Comparison of ENCODE assay signal across 22 cellular contexts in the genomic region with DNA sequence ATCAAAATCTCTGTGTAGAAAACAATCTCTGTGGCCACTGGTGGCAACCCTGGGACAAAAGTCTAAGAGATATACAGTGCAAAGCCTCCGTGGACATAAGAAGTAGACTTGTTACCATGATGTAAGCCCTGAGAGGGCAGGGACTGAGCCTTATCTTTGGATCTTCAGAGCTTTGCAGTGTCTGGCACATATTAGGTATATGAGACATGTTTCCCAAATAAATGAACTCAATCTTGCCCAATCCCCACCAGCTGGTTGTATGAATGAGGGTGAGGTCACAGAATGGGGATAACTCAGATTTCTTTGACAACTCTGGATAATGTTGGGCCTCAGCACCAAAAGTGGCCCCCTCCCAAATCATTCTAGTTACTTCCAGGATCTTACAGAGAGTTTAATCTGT.
DNase-seq lines count a peak whose midpoint lies in the region; ATAC-seq, FAIRE-seq and TF ChIP-seq lines count a peak whose summit lies in the region.
"Had no signal": no experiment of that assay in that cellular context is flagged by ENCODE, and none has a peak within 500 bp of the region (broad histone marks: within the 10 kb centered on the region; RNA-seq: fewer than 3 reads in every experiment).

No MANE protein-coding gene starts in this region.

- in situ Hi-C loops in HepG2 (cut with HindIII; ENCODE audit: extremely low pct_ligation_motif_present, low pct_unique_long_range_greater_than_20kb) = no loop called here

- H3K27me3 ChIP-seq in HCT116 (ENCODE audit: insufficient read depth, low read length) = no peaks in the 10 kb centered on the region
- H3K27me3 ChIP-seq in Caco-2 (replicated peaks; ENCODE audit: control insufficient read depth, insufficient read depth, low read length) = no peaks in the 10 kb centered on the region
- H3K27me3 ChIP-seq in HepG2 (ENCODE audit: control insufficient read depth in 1 of 2, insufficient read depth in 2 of 2, low read length in 2 of 2) = no peaks in the 10 kb centered on the region
- H3K27me3 ChIP-seq: foreskin keratinocyte, transverse colon had no signal

- TF ChIP-seq POLR2A in HCT116 (IDR thresholded peaks at IDR 0.05; ENCODE audit: borderline replicate concordance, extremely low read depth, insufficient read depth, insufficient read length) (no peak), HepG2 (IDR thresholded peaks at IDR 0.05; ENCODE audit: insufficient read depth in 1 of 2, low read depth in 2 of 2, low read length in 2 of 2) (no peak)

- peak; percentile 80 for DNase-seq in AG10803 (ENCODE audit: low read depth)
- DNase-seq in HCT116 (ENCODE audit: low read depth, low spot score) = no peak
- peak; percentile 84 for DNase-seq in amniotic epithelial cell (ENCODE audit: low read depth)
- DNase-seq in fibroblast of villous mesenchyme (ENCODE audit: low read depth) = peak; percentile 74
- no peak for DNase-seq in activated CD4-positive, CD25-positive, alpha-beta regulatory T cell treated with anti-CD3 and anti-CD28 coated beads, Interleukin-2, amount 50 U/mL, for 72 hours
- no peak for DNase-seq in Caco-2
- no peak for DNase-seq in HepG2 (ENCODE audit: low spot score)
- DNase-seq in activated CD4-positive, alpha-beta T cell treated with anti-CD3 and anti-CD28 coated beads, Interleukin-2, amount 10 ng/mL, durations not matched to agents 24 days and 14 days = no peak
- DNase-seq: effector CD4-positive, alpha-beta T cell; H7; hypothalamus; midbrain; NCI-H1092 treated with DMSO at 0.1 percent for 48 hours; NCI-H526; retina; stimulated activated naive CD4-positive, alpha-beta T cell; transverse colon had no signal

- H3K9ac ChIP-seq in HCT116 (ENCODE audit: low read length) (peak overlapping the region; percentile 71), HepG2 (ENCODE audit: insufficient read depth, low read depth, low read length) (no peak overlapping the region)
- H3K9ac ChIP-seq: KMS-11 had no signal

- POLR2A ChIA-PET in HCT116 (lab: Charles Lee) = interaction anchor here (1.0 to 2.7 kb wide), 2 partner anchors 58 to 196 kb away, joined by 3 to 11 read pairs; no protein-coding TSS in a partner anchor
- POLR2A ChIA-PET in Caco-2 (lab: Charles Lee) = no interaction called here
- POLR2A ChIA-PET in HepG2 (lab: Yijun Ruan, JAX) = no interaction called here

- H3K27ac ChIP-seq in HCT116 (ENCODE audit: low read depth, low read length) = peak overlapping the region; percentile 99
- no peak overlapping the region for H3K27ac ChIP-seq in HepG2 (ENCODE audit: extremely low read length, insufficient read depth, low read length)
- H3K27ac ChIP-seq: KMS-11, transverse colon had no signal

- peaks cover 26% of the 10 kb centered on the region for H3K79me2 ChIP-seq in HCT116 (ENCODE audit: insufficient read depth, low read length)
- H3K79me2 ChIP-seq in HepG2 (ENCODE audit: insufficient read depth, low read length) = no peaks in the 10 kb centered on the region

- TF ChIP-seq RAD21 in HCT116 (IDR thresholded peaks at IDR 0.05; ENCODE audit: low read depth) (no peak), HepG2 (CRISPR knock-in tag; IDR thresholded peaks at IDR 0.05) (no peak)

- ATAC-seq in HCT116 = no peak
- ATAC-seq in HepG2 = no peak
- ATAC-seq: foreskin keratinocyte had no signal

- H4K20me1 ChIP-seq in HCT116 (ENCODE audit: insufficient read depth) (no peaks in the 10 kb centered on the region), HepG2 (ENCODE audit: insufficient read depth, low read length) (no peaks in the 10 kb centered on the region)

- peak overlapping the region; percentile 56; the same call in 1 of the 2 replicates for H3K4me2 ChIP-seq in HCT116 (ENCODE audit: low read length)
- no peak overlapping the region for H3K4me2 ChIP-seq in HepG2 (ENCODE audit: low read depth, low read length)
- H3K4me2 ChIP-seq: KMS-11 had no signal

- FAIRE-seq in HepG2 (lab: Jason Lieb, UNC) = no peak

- no peaks in the 10 kb centered on the region for H3K9me2 ChIP-seq in HCT116 (ENCODE audit: insufficient read depth)

- BruUV-seq in HCT116 (replicated peaks; lab: Mats Ljungman, UMichigan) = no TSS peak
- BruUV-seq in Caco-2 (replicated peaks; lab: Mats Ljungman, UMichigan) = no TSS peak
- BruUV-seq in HepG2 (replicated peaks; lab: Mats Ljungman, UMichigan) = no TSS peak

- H2AFZ ChIP-seq in HCT116 (ENCODE audit: low read depth, low read length, poor library complexity, severe bottlenecking) = no peak overlapping the region
- no peak overlapping the region for H2AFZ ChIP-seq in HepG2 (ENCODE audit: low read length)

- H3K36me3 ChIP-seq in HCT116 (ENCODE audit: control insufficient read depth in 1 of 2, insufficient read depth in 2 of 2, low read length in 2 of 2) = peaks cover 0 to 13% of the 10 kb centered on the region in 2 experiments; a peak in 1 of 4 replicates
- no peaks in the 10 kb centered on the region for H3K36me3 ChIP-seq in Caco-2 (ENCODE audit: control insufficient read depth, insufficient read depth, low read length)
- no peaks in the 10 kb centered on the region for H3K36me3 ChIP-seq in HepG2 (replicated peaks in 1 of 2; ENCODE audit: control insufficient read depth in 1 of 2, insufficient read depth in 2 of 2, low read length in 2 of 2)
- H3K36me3 ChIP-seq: transverse colon had no signal

- RAD21 ChIA-PET in HCT116 (lab: Charles Lee; ENCODE audit: low non-redundant PET in 1 of 2, low total read pairs in 2 of 2, uncharacterized antibody in 2 of 2, unreplicated experiment in 2 of 2) = interaction anchor here in 1 of 2 experiments (0.6 kb wide), 1 partner anchor 608 kb away, joined by 7 read pairs; no protein-coding TSS in a partner anchor

- H3K9me3 ChIP-seq in HCT116 (ENCODE audit: control insufficient read depth in 1 of 2, insufficient read depth in 1 of 2, low read depth in 1 of 2, low read length in 2 of 2) (no peaks in the 10 kb centered on the region), Caco-2 (no peaks in the 10 kb centered on the region), HepG2 (ENCODE audit: low read length) (no peaks in the 10 kb centered on the region)
- H3K9me3 ChIP-seq: transverse colon had no signal

- no peaks in the 10 kb centered on the region for H3K9me3 Mint-ChIP-seq in Caco-2 (ENCODE audit: unreplicated experiment)
- H3K9me3 Mint-ChIP-seq in activated CD4-positive, alpha-beta T cell treated with anti-CD3 and anti-CD28 coated beads, Interleukin-2, amount 10 ng/mL, durations not matched to agents 24 days and 14 days = peaks cover 3% of the 10 kb centered on the region
- H3K9me3 Mint-ChIP-seq: central memory CD8-positive, alpha-beta T cell; T-helper 2 cell treated with Interferon-gamma antibody and Interleukin-4, amounts not matched to agents 5 μg/mL and 100 μg/mL, for 36 hours had no signal

- TF ChIP-seq EP300 in HepG2 (IDR thresholded peaks at IDR 0.05; ENCODE audit: low read depth in 2 of 2, low read length in 2 of 2) (no peak), HepG2 (CRISPR knock-in tag; IDR thresholded peaks at IDR 0.05; ENCODE audit: borderline replicate concordance) (no peak)

- no peak overlapping the region for H3K27ac Mint-ChIP-seq in Caco-2 (ENCODE audit: unreplicated experiment)
- no peak overlapping the region for H3K27ac Mint-ChIP-seq in activated CD4-positive, alpha-beta T cell treated with anti-CD3 and anti-CD28 coated beads, Interleukin-2, amount 10 ng/mL, durations not matched to agents 24 days and 14 days
- H3K27ac Mint-ChIP-seq: activated T-helper 1 cell treated with anti-CD3 and anti-CD28 coated beads, Interleukin-12 subunit alpha, Interleukin-12 subunit beta, Interleukin-2, Interleukin-4 antibody, amounts not matched to agents 30 ng/mL and 10 ng/mL and 1 ng/mL, durations not matched to agents 14 hours and 24 hours and 36 hours; T-helper 2 cell treated with Interferon-gamma antibody and Interleukin-4, amounts not matched to agents 5 μg/mL and 100 μg/mL, for 36 hours had no signal

- H3K27me3 Mint-ChIP-seq in Caco-2 (ENCODE audit: insufficient read depth, unreplicated experiment) = no peaks in the 10 kb centered on the region
- no peaks in the 10 kb centered on the region for H3K27me3 Mint-ChIP-seq in activated CD4-positive, alpha-beta T cell treated with anti-CD3 and anti-CD28 coated beads, Interleukin-2, amount 10 ng/mL, durations not matched to agents 24 days and 14 days
- H3K27me3 Mint-ChIP-seq: central memory CD8-positive, alpha-beta T cell had no signal

- H3K4me3 Mint-ChIP-seq in Caco-2 (ENCODE audit: unreplicated experiment) = no peak overlapping the region
- no peak overlapping the region for H3K4me3 Mint-ChIP-seq in activated CD4-positive, alpha-beta T cell treated with anti-CD3 and anti-CD28 coated beads, Interleukin-2, amount 10 ng/mL, durations not matched to agents 24 days and 14 days
- H3K4me3 Mint-ChIP-seq: activated T-helper 1 cell treated with anti-CD3 and anti-CD28 coated beads, Interleukin-12 subunit alpha, Interleukin-12 subunit beta, Interleukin-2, Interleukin-4 antibody, amounts not matched to agents 30 ng/mL and 10 ng/mL and 1 ng/mL, durations not matched to agents 14 hours and 24 hours and 36 hours; central memory CD8-positive, alpha-beta T cell; T-helper 2 cell treated with Interferon-gamma antibody and Interleukin-4, amounts not matched to agents 5 μg/mL and 100 μg/mL, for 36 hours had no signal

- CTCF ChIA-PET in HCT116 (lab: Charles Lee) = interaction anchor here (1.0 kb wide), 1 partner anchor 196 kb away, joined by 3 read pairs; no protein-coding TSS in a partner anchor
- CTCF ChIA-PET in Caco-2 (lab: Charles Lee) = no interaction called here
- CTCF ChIA-PET in HepG2 (lab: Yijun Ruan, JAX; ENCODE audit: low intra/inter-chr PET ratio, low total read pairs) = no interaction called here

- H3K36me3 Mint-ChIP-seq in Caco-2 (ENCODE audit: insufficient read depth, unreplicated experiment) = no peaks in the 10 kb centered on the region
- no peaks in the 10 kb centered on the region for H3K36me3 Mint-ChIP-seq in activated CD4-positive, alpha-beta T cell treated with anti-CD3 and anti-CD28 coated beads, Interleukin-2, amount 10 ng/mL, durations not matched to agents 24 days and 14 days (ENCODE audit: low read depth)

- H3K4me3 ChIP-seq in AG10803 (ENCODE audit: low read length) = no peak overlapping the region
- no peak overlapping the region for H3K4me3 ChIP-seq in HCT116 (replicated peaks in 1 of 2; ENCODE audit: low read depth in 1 of 2, low read length in 2 of 2)
- no peak overlapping the region for H3K4me3 ChIP-seq in fibroblast of villous mesenchyme (ENCODE audit: low read depth, low read length)
- H3K4me3 ChIP-seq in Caco-2 (ENCODE audit: low read depth, low read length) = no peak overlapping the region
- no peak overlapping the region for H3K4me3 ChIP-seq in HepG2 (replicated peaks in 1 of 3; ENCODE audit: insufficient read depth in 1 of 3, low read depth in 2 of 3, low read length in 3 of 3)
- H3K4me3 ChIP-seq: transverse colon had no signal

- H3K4me1 ChIP-seq in HCT116 (ENCODE audit: control insufficient read depth in 1 of 2, insufficient read depth in 2 of 2, low read length in 2 of 2) = peaks cover 59 to 84% of the 10 kb centered on the region in 2 experiments
- no peaks in the 10 kb centered on the region for H3K4me1 ChIP-seq in Caco-2
- no peaks in the 10 kb centered on the region for H3K4me1 ChIP-seq in HepG2 (ENCODE audit: insufficient read depth, low read length)

- TF ChIP-seq CTCF in AG10803 (conservative IDR thresholded peaks at IDR 0.05; ENCODE audit: low read length) (no peak), HCT116 (IDR thresholded peaks at IDR 0.05 in 2 of 3, conservative IDR thresholded peaks at IDR 0.05 in 1 of 3; ENCODE audit: borderline replicate concordance in 1 of 3, insufficient read depth in 1 of 3, low read depth in 2 of 3, low read length in 2 of 3) (no peak), fibroblast of villous mesenchyme (IDR thresholded peaks at IDR 0.05; ENCODE audit: insufficient read depth, low read depth, low read length) (no peak), Caco-2 (IDR thresholded peaks at IDR 0.05; ENCODE audit: insufficient read depth in 1 of 2, low read depth in 1 of 2, low read length in 1 of 2, severe bottlenecking in 1 of 2, unreplicated experiment in 1 of 2) (no peak), HepG2 (CRISPR knock-in tag; IDR thresholded peaks at IDR 0.05) (no peak)

- peaks cover 8% of the 10 kb centered on the region for H3K4me1 Mint-ChIP-seq in Caco-2 (ENCODE audit: low read depth, unreplicated experiment)
- peaks cover 58% of the 10 kb centered on the region for H3K4me1 Mint-ChIP-seq in activated CD4-positive, alpha-beta T cell treated with anti-CD3 and anti-CD28 coated beads, Interleukin-2, amount 10 ng/mL, durations not matched to agents 24 days and 14 days

- WGBS in HepG2 (ENCODE audit: low lambda C conversion rate) = no CpG with 5 or more reads among the region's 1 CpG

- intact Hi-C loops in HCT116 (cut with micrococcal nuclease) = loop anchor here (5.0 kb wide), 1 partner anchor 615 kb away; no protein-coding TSS in a partner anchor
- intact Hi-C loops in Caco-2 (cut with micrococcal nuclease; ENCODE audit: unreplicated experiment) = no loop called here
- intact Hi-C loops in HepG2 (cut with micrococcal nuclease; ENCODE audit: unreplicated experiment) = no loop called here
- intact Hi-C loops in activated CD4-positive, alpha-beta T cell treated with anti-CD3 and anti-CD28 coated beads, Interleukin-2, amount 10 ng/mL, durations not matched to agents 24 days and 14 days (cut with micrococcal nuclease) = loop anchor here (5.0 kb wide), 1 partner anchor 205 kb away; no protein-coding TSS in a partner anchor

Comparison
In these comparisons a context has a peak if more than half of its experiments do, and no peak if none do; other contexts are left out.
1. DNase-seq: peak in AG10803 (single experiment), amniotic epithelial cell (single experiment) and fibroblast of villous mesenchyme (single experiment); none in HCT116 (single experiment), activated CD4-positive, CD25-positive, alpha-beta regulatory T cell treated with anti-CD3 and anti-CD28 coated beads, Interleukin-2, amount 50 U/mL, for 72 hours (single experiment), Caco-2 (0 of 2), HepG2 (single experiment) and activated CD4-positive, alpha-beta T cell treated with anti-CD3 and anti-CD28 coated beads, Interleukin-2, amount 10 ng/mL, durations not matched to agents 24 days and 14 days (single experiment).
2. intact Hi-C loops: an anchor here in HCT116 (5.0 kb wide) and activated CD4-positive, alpha-beta T cell treated with anti-CD3 and anti-CD28 coated beads, Interleukin-2, amount 10 ng/mL, durations not matched to agents 24 days and 14 days (5.0 kb wide); none called in Caco-2 and HepG2.